Comparison of ENCODE assay signal across 9 cellular contexts in genomic region chr7:135979674-135980660, GRCh38. TPM values are rescaled to one million over a fixed set of nuclear protein-coding genes. Genes with fewer than 3 reads are reported as not detected.
DNase-seq lines count a peak whose midpoint lies in the region; ATAC-seq, FAIRE-seq and TF ChIP-seq lines count a peak whose summit lies in the region.
"Had no signal": no experiment of that assay in that cellular context is flagged by ENCODE, and none has a peak within 500 bp of the region (broad histone marks: within the 10 kb centered on the region; RNA-seq: fewer than 3 reads in every experiment).

No MANE protein-coding gene starts in this region.

- H3K4me2 ChIP-seq in GM12878 (ENCODE audit: control insufficient read depth, insufficient read depth), result peak overlapping the region; percentile 91

- FAIRE-seq in GM12878 (lab: Jason Lieb, UNC), result no peak

- SMC1A ChIA-PET in GM12878 (lab: Charles Lee; ENCODE audit: uncharacterized antibody, unreplicated experiment), result interaction anchor here (1.1 to 2.3 kb wide), 4 partner anchors 9 to 37 kb away, joined by 3 to 9 read pairs (median 4); no protein-coding TSS in a partner anchor

- in situ Hi-C loops in GM13977 (cut with MboI; ENCODE audit: low pct_unique_long_range_greater_than_20kb, low sequenced_read_pairs, unreplicated experiment) (no loop called here), GM12878 (cut with MboI) (loop anchor here (10.0 kb wide), 1 partner anchor 315 kb away; the partner anchor contains the start of gene STMP1)

- DNase-seq in GM13977 (ENCODE audit: low spot score) (peak; percentile 24), GM12878 (ENCODE audit: low read depth, low spot score) (no peak), amniotic stem cell (lab: John Stamatoyannopoulos, UW) (no peak), H7 (no peak), NCI-H1436 (lab: John Stamatoyannopoulos, UW) (no peak), erythroblast (lab: John Stamatoyannopoulos, UW) (no peak)
- DNase-seq: cortex of kidney had no signal

- intact Hi-C loops in GM12878 (cut with micrococcal nuclease; ENCODE audit: unreplicated experiment), result loop anchor here (1.0 to 10.0 kb wide), 3 partner anchors 315 to 475 kb away; partner anchors contain the start of gene STMP1

- TF ChIP-seq CTCF in GM13977 (IDR thresholded peaks at IDR 0.05; ENCODE audit: extremely low read depth, insufficient read depth, missing control alignments), result no peak
- TF ChIP-seq CTCF in GM12878 (IDR thresholded peaks at IDR 0.05 in 2 of 3, conservative IDR thresholded peaks at IDR 0.05 in 1 of 3; ENCODE audit: control insufficient read depth in 2 of 3, extremely low read depth in 1 of 3, insufficient read depth in 1 of 3, low read depth in 3 of 3, low read length in 3 of 3), result no peak

- TF ChIP-seq RAD21 in GM12878 (IDR thresholded peaks at IDR 0.05; ENCODE audit: insufficient read depth, low read depth, low read length), result no peak

- H3K9ac ChIP-seq in GM12878 (ENCODE audit: control insufficient read depth, insufficient read depth, low read length), result no peak overlapping the region

- TF ChIP-seq EP300 in GM12878 (IDR thresholded peaks at IDR 0.05; ENCODE audit: borderline replicate concordance in 1 of 2, control insufficient read depth in 1 of 2, low read depth in 2 of 2, low read length in 2 of 2), result no peak

- peak overlapping the region; percentile 75 for H3K27ac ChIP-seq in GM12878 (ENCODE audit: control insufficient read depth, insufficient read depth)

- H3K36me3 ChIP-seq in GM12878 (ENCODE audit: control insufficient read depth in 2 of 2, insufficient read depth in 2 of 2, low read length in 1 of 2), result no peaks in the 10 kb centered on the region
- H3K36me3 ChIP-seq in neuron (ENCODE audit: insufficient read depth, low read length), result no peaks in the 10 kb centered on the region
- H3K36me3 ChIP-seq in H7 (replicated peaks; ENCODE audit: control insufficient read depth, insufficient read depth, low read length), result no peaks in the 10 kb centered on the region

- no peak overlapping the region; the same call in 1 of the 2 replicates for H2AFZ ChIP-seq in GM12878 (ENCODE audit: control insufficient read depth, low read depth, low read length)
- peak overlapping the region; percentile 45 for H2AFZ ChIP-seq in neuron (ENCODE audit: low read depth, low read length)

- no TSS peak for BruUV-seq in GM12878 (replicated peaks; lab: Mats Ljungman, UMichigan)

- POLR2A ChIA-PET in GM12878 (lab: Charles Lee), result interaction anchor here (1.2 to 3.5 kb wide), 2 partner anchors 12 to 14 kb away, joined by 4 to 14 read pairs; no protein-coding TSS in a partner anchor

- 0% methylated on average over 2 of the region's 2 CpGs for WGBS in GM12878 (ENCODE audit: insufficient coverage, insufficient replicate concordance, low lambda C conversion rate, missing lambda C conversion rate)

- no peaks in the 10 kb centered on the region for H4K20me1 ChIP-seq in GM12878 (ENCODE audit: control insufficient read depth, insufficient read depth)

- peak; percentile 22 for ATAC-seq in HG03354 (IDR thresholded peaks at IDR 0.05; ENCODE audit: poor library complexity, severe bottlenecking, unreplicated experiment)
- ATAC-seq in GM12878, result peak; percentile 28

- CTCF ChIA-PET in GM12878 (lab: Yijun Ruan, JAX), result interaction anchor here (2.7 kb wide), 1 partner anchor 14 kb away, joined by 8 read pairs; no protein-coding TSS in a partner anchor

- H3K9me3 ChIP-seq in GM12878 (replicated peaks; ENCODE audit: control insufficient read depth, insufficient read depth, low read length) (no peaks in the 10 kb centered on the region; the same call in 2 of the 3 replicates), neuron (ENCODE audit: low read length) (no peaks in the 10 kb centered on the region)

- H3K4me3 ChIP-seq in GM12878 (peak overlapping the region; percentile 28; the same call in 1 of the 2 replicates), neuron (ENCODE audit: low read length) (no peak overlapping the region), H7 (ENCODE audit: insufficient read depth, low read depth, low read length) (no peak overlapping the region)

- TF ChIP-seq POLR2A in GM12878 (IDR thresholded peaks at IDR 0.05; ENCODE audit: low read depth, low read length) (no peak), erythroblast (IDR thresholded peaks at IDR 0.05; ENCODE audit: low read length) (no peak)

- H3K27me3 ChIP-seq in GM12878 (replicated peaks in 1 of 2; ENCODE audit: control insufficient read depth in 2 of 2, insufficient read depth in 2 of 2, low read length in 1 of 2) (no peaks in the 10 kb centered on the region), neuron (ENCODE audit: insufficient read depth, low read length) (no peaks in the 10 kb centered on the region), H7 (ENCODE audit: control insufficient read depth, insufficient read depth, low read length) (no peaks in the 10 kb centered on the region)

- H3K79me2 ChIP-seq in GM12878 (ENCODE audit: control insufficient read depth, insufficient read depth, low read length), result peaks cover 27% of the 10 kb centered on the region

- RAD21 ChIA-PET in GM12878 (lab: Charles Lee; ENCODE audit: unreplicated experiment), result interaction anchor here (1.0 to 1.3 kb wide), 3 partner anchors 14 to 41 kb away, joined by 3 read pairs; no protein-coding TSS in a partner anchor

- H3K4me1 ChIP-seq in GM12878 (ENCODE audit: control insufficient read depth, insufficient read depth, low read length) (peaks cover 21% of the 10 kb centered on the region), neuron (ENCODE audit: insufficient read depth, low read length) (peaks cover 14% of the 10 kb centered on the region)

TF ChIP-seq in GM12878, 131 proteins besides CTCF, POLR2A, EP300 and RAD21 (continues in another document):
- TF ChIP-seq PML (IDR thresholded peaks at IDR 0.05; ENCODE audit: low read length) (peak; percentile 58; the same call in 1 of the 2 replicates), HCFC1 (IDR thresholded peaks at IDR 0.05; ENCODE audit: low read length) (no peak), ZZZ3 (IDR thresholded peaks at IDR 0.05; ENCODE audit: control insufficient read depth, insufficient read length, low read depth) (no peak), MTA3 (IDR thresholded peaks at IDR 0.05; ENCODE audit: borderline replicate concordance, low read length) (peak; percentile 44; the same call in 1 of the 2 replicates), ATF7 (IDR thresholded peaks at IDR 0.05; ENCODE audit: low read depth) (no peak; the same call in 1 of the 2 replicates), MEF2B (IDR thresholded peaks at IDR 0.05; ENCODE audit: partially characterized antibody, poor library complexity, severe bottlenecking) (peak; percentile 58), MXI1 (IDR thresholded peaks at IDR 0.05; ENCODE audit: low read depth, low read length) (no peak), MEF2A (IDR thresholded peaks at IDR 0.05; ENCODE audit: insufficient read depth, low read depth, low read length) (peak; percentile 94), JUNB (IDR thresholded peaks at IDR 0.05) (peak; percentile 95), GABPA (IDR thresholded peaks at IDR 0.05; ENCODE audit: low read depth) (peak; percentile 43; the same call in 1 of the 2 replicates), FOXM1 (IDR thresholded peaks at IDR 0.05; ENCODE audit: low read depth, low read length) (peak; percentile 44; the same call in 1 of the 2 replicates), SRF (IDR thresholded peaks at IDR 0.05; ENCODE audit: low read depth in 2 of 2, low read length in 2 of 2) (no peak), DPF2 (IDR thresholded peaks at IDR 0.05) (no peak), ZNF274 (IDR thresholded peaks at IDR 0.05; ENCODE audit: insufficient read depth, insufficient read length) (no peak), IRF4 (IDR thresholded peaks at IDR 0.05; ENCODE audit: low read depth, low read length) (peak; percentile 81; the same call in 1 of the 2 replicates), NBN (IDR thresholded peaks at IDR 0.05) (no peak)
- TF ChIP-seq, protein P1, sequence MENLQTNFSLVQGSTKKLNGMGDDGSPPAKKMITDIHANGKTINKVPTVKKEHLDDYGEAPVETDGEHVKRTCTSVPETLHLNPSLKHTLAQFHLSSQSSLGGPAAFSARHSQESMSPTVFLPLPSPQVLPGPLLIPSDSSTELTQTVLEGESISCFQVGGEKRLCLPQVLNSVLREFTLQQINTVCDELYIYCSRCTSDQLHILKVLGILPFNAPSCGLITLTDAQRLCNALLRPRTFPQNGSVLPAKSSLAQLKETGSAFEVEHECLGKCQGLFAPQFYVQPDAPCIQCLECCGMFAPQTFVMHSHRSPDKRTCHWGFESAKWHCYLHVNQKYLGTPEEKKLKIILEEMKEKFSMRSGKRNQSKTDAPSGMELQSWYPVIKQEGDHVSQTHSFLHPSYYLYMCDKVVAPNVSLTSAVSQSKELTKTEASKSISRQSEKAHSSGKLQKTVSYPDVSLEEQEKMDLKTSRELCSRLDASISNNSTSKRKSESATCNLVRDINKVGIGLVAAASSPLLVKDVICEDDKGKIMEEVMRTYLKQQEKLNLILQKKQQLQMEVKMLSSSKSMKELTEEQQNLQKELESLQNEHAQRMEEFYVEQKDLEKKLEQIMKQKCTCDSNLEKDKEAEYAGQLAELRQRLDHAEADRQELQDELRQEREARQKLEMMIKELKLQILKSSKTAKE (IDR thresholded peaks at IDR 0.05; ENCODE audit: low read depth, poor library complexity, severe bottlenecking), result no peak

RNA-seq across cellular contexts. Expression of gene MTPN, which starts 2.8 kb away (rescaled TPM):
- total RNA-seq in GM12878 (2013; cell fraction: nucleolus; rRNA removed), result 36.3 and 40.3 TPM in 2 replicates
- total RNA-seq in GM12878 (2014; rRNA removed) (108 and 112 TPM in 2 replicates), GM12878 (2014; rRNA removed; fragmentation: Illumina TruSeq; extraction: Trizol) (84.1 and 84.5 TPM in 2 replicates), GM12878 (2021) (143 and 144 TPM in 2 replicates)
- 39.8 TPM for polyA plus RNA-seq in GM12878 (2011; ENCODE audit: low read depth)
- polyA plus RNA-seq in GM12878 (2011; rRNA removed) (146 and 178 TPM in 2 replicates), GM12878 (2014; fragmentation: Illumina TruSeq; extraction: Trizol) (129 and 156 TPM in 2 replicates), GM12878 (2014; fragmentation: Nextera tagmentation; extraction: Ambion mirVana) (10 to 100 TPM; 38.7 to 48.5 TPM), GM12878 (2014; rRNA removed) (80.1 and 82.2 TPM in 2 replicates), GM12878 (2016; fragmentation: Nextera tagmentation; extraction: Ambion mirVana) (10 to 100 TPM; 63.8 to 86.4 TPM)
- polyA plus RNA-seq in GM12878 (2011; cell fraction: cytosol; rRNA removed), result 72.4 and 80.3 TPM in 2 replicates
- 42.1 and 48.1 TPM in 2 replicates for polyA plus RNA-seq in GM12878 (2011; cell fraction: nucleus; rRNA removed)
- polyA plus RNA-seq in GM12878 (2012), result 82.0 and 94.0 TPM in 2 replicates
- polyA minus RNA-seq in GM12878 (2011; rRNA and poly(A)+ RNA removed), result 109 and 126 TPM in 2 replicates
- 75.0 and 78.2 TPM in 2 replicates for polyA minus RNA-seq in GM12878 (2011; cell fraction: cytosol; rRNA and poly(A)+ RNA removed)
- polyA minus RNA-seq in GM12878 (2011; cell fraction: nucleus; rRNA and poly(A)+ RNA removed), result 65.8 and 139 TPM in 2 replicates
- 70.0 and 70.4 TPM in 2 replicates for total RNA-seq in H7 (2014; rRNA removed; shearing (Covaris generic))
